11 cellular contexts compared by ENCODE assay signal in genomic region chr6:155181498-155181897, GRCh38.
DNase-seq lines count a peak whose midpoint lies in the region; ATAC-seq and TF ChIP-seq lines count a peak whose summit lies in the region.
"Had no signal": no experiment of that assay in that cellular context is flagged by ENCODE, and none has a peak within 500 bp of the region (broad histone marks: within the 10 kb centered on the region; RNA-seq: fewer than 3 reads in every experiment).

No MANE protein-coding gene starts in this region.

- no peak overlapping the region for H3K27ac ChIP-seq in substantia nigra (ENCODE audit: low read depth, low read length, poor library complexity, severe bottlenecking)
- H3K27ac ChIP-seq: BLaER1 treated with 17β-estradiol and CSF1 and Interleukin-3, amounts not matched to agents 10 nM and 100 nM; heart right ventricle had no signal

- TF ChIP-seq POLR2A in Raji (IDR thresholded peaks at IDR 0.05; ENCODE audit: insufficient read depth, low read depth, low read length) = peak; percentile 19; the same call in 1 of the 2 replicates

- ATAC-seq in GM18498 (IDR thresholded peaks at IDR 0.05; ENCODE audit: unreplicated experiment) (peak; percentile 60), GM19467 (IDR thresholded peaks at IDR 0.05; ENCODE audit: unreplicated experiment) (peak; percentile 43), HG02981 (IDR thresholded peaks at IDR 0.05; ENCODE audit: unreplicated experiment) (peak; percentile 85)
- ATAC-seq: heart right ventricle had no signal

- no peak for DNase-seq in NCI-H1417 (lab: John Stamatoyannopoulos, UW)
- no peak for DNase-seq in stimulated activated CD4-positive, alpha-beta T cell treated with anti-CD3 and anti-CD28 coated beads, Interleukin-2, amount 100 ng/mL, for 24 hours
- DNase-seq in substantia nigra (lab: John Stamatoyannopoulos, UW) = no peak
- DNase-seq in kidney glomerular epithelial cell (lab: John Stamatoyannopoulos, UW) = no peak
- DNase-seq: heart right ventricle, NCI-H748 treated with DMSO at 0.1 percent for 48 hours had no signal
